ENCODE assay signal across 8 cellular contexts in genomic region chr15:64825081-64825430, GRCh38. TPM values are rescaled to one million over a fixed set of nuclear protein-coding genes. Genes with fewer than 3 reads are reported as not detected.
A peak's percentile ranks its signal among the peaks of the same experiment; 100 is the strongest.
DNase-seq lines count a peak whose midpoint lies in the region; ATAC-seq and TF ChIP-seq lines count a peak whose summit lies in the region.

No MANE protein-coding gene starts in this region.

- H3K9me2 ChIP-seq in PC-9 (ENCODE audit: insufficient read depth), result no peaks in the 10 kb centered on the region

- peak; percentile 71 for DNase-seq in activated CD8-positive, alpha-beta memory T cell treated with anti-CD3 and anti-CD28 coated beads, Interleukin-2, amount 50 U/mL, for 48 hours
- DNase-seq in activated CD8-positive, alpha-beta memory T cell treated with anti-CD3 and anti-CD28 coated beads for 24 hours, result no peak
- DNase-seq in PC-9 (no peak), ecto neural progenitor cell (ENCODE audit: low spot score) (no peak), cerebellum (ENCODE audit: low spot score) (no peak), NOMO-1 treated with dmso at 0.1 percent for 144 hours (lab: John Stamatoyannopoulos, UW; ENCODE audit: unreplicated experiment) (no peak)

- no peaks in the 10 kb centered on the region for H3K36me3 ChIP-seq in PC-9 (ENCODE audit: low read depth)
- no peaks in the 10 kb centered on the region for H3K36me3 ChIP-seq in parathyroid adenoma (ENCODE audit: control insufficient read depth, insufficient read depth, low read length)

- H2AFZ ChIP-seq in PC-9 (peak overlapping the region; percentile 89), parathyroid adenoma (no peak overlapping the region)

- no peak overlapping the region for H3K27ac ChIP-seq in PC-9
- H3K27ac ChIP-seq in parathyroid adenoma, result no peak overlapping the region

- H3K4me3 ChIP-seq in PC-9, result peak overlapping the region; percentile 95
- H3K4me3 ChIP-seq in parathyroid adenoma (ENCODE audit: low read depth, low read length), result peak overlapping the region; percentile 51

- CTCF ChIA-PET in PC-9 (lab: Charles Lee), result interaction anchor here (1.1 kb wide), 1 partner anchor 16 kb away, joined by 3 read pairs; no protein-coding TSS in a partner anchor

- BruUV-seq in PC-9 (replicated peaks; lab: Mats Ljungman, UMichigan), result TSS peak; percentile 80

- TF ChIP-seq CTCF in PC-9 (conservative IDR thresholded peaks at IDR 0.05), result no peak
- TF ChIP-seq CTCF in parathyroid adenoma (IDR thresholded peaks at IDR 0.05), result no peak

- POLR2A ChIA-PET in PC-9 (lab: Charles Lee; ENCODE audit: unreplicated experiment), result interaction anchor here (0.6 to 0.7 kb wide), 3 partner anchors 70 to 407 kb away, joined by 3 to 7 read pairs (median 4); no protein-coding TSS in a partner anchor

- H3K27me3 ChIP-seq in PC-9 (ENCODE audit: insufficient read depth, low read depth) (no peaks in the 10 kb centered on the region), parathyroid adenoma (ENCODE audit: control insufficient read depth, insufficient read depth, low read length) (no peaks in the 10 kb centered on the region)

- H3K4me2 ChIP-seq in PC-9, result peak overlapping the region; percentile 90
- H3K4me2 ChIP-seq in parathyroid adenoma (ENCODE audit: low read length), result peak overlapping the region; percentile 82

- ATAC-seq in esophagus mucosa, result peak; percentile 18

- intact Hi-C loops in PC-9 (cut with micrococcal nuclease; ENCODE audit: unreplicated experiment), result no loop called here

- no peak overlapping the region for H3K9ac ChIP-seq in parathyroid adenoma

- H4K20me1 ChIP-seq in PC-9 (ENCODE audit: insufficient read depth), result no peaks in the 10 kb centered on the region

- no peaks in the 10 kb centered on the region for H3K9me3 ChIP-seq in PC-9 (ENCODE audit: insufficient read depth, low read depth)
- H3K9me3 ChIP-seq in parathyroid adenoma (ENCODE audit: control insufficient read depth, low read length), result no peaks in the 10 kb centered on the region

- H3F3A ChIP-seq in PC-9 (ENCODE audit: insufficient read depth, low read depth), result no peaks in the 10 kb centered on the region

- no peaks in the 10 kb centered on the region; the same call in 1 of the 2 replicates for H3K4me1 ChIP-seq in PC-9 (replicated peaks; ENCODE audit: insufficient read depth)
- H3K4me1 ChIP-seq in parathyroid adenoma, result no peaks in the 10 kb centered on the region

- H3K79me2 ChIP-seq in PC-9 (ENCODE audit: low read depth) (no peaks in the 10 kb centered on the region; the same call in 1 of the 2 replicates), parathyroid adenoma (no peaks in the 10 kb centered on the region)

RNA-seq across cellular contexts. Expression of gene PIF1, which starts 0.4 kb away (rescaled TPM):
- 54.8 and 67.6 TPM in 2 replicates for total RNA-seq in PC-9 (2021)
- 6.3 TPM for total RNA-seq in esophagus mucosa
- total RNA-seq in cerebellum, result 5.3 TPM

RNA-seq across cellular contexts. Expression of gene PLEKHO2, which starts 16.7 kb away (rescaled TPM):
- total RNA-seq in PC-9 (2021) (7.5 and 7.9 TPM in 2 replicates), esophagus mucosa (3.9 TPM), cerebellum (9.1 TPM)

RNA-seq across cellular contexts. Expression of gene RBPMS2, which starts 49.7 kb away (rescaled TPM):
- total RNA-seq in PC-9 (2021) (4.1 and 5.3 TPM in 2 replicates), esophagus mucosa (0.48 TPM), cerebellum (0.27 TPM)
